ENCODE assay signal across 8 cellular contexts in genomic region chr7:47453093-47454056, GRCh38.
DNase-seq lines count a peak whose midpoint lies in the region; ATAC-seq and TF ChIP-seq lines count a peak whose summit lies in the region.

No MANE protein-coding gene starts in this region.

- H3K4me1 ChIP-seq in tibial nerve = peaks cover 0 to 68% (median 24%) of the 10 kb centered on the region in 4 donors

- H3K9me3 ChIP-seq in MG63 = no peaks in the 10 kb centered on the region
- H3K9me3 ChIP-seq in tibial nerve = no peaks in the 10 kb centered on the region

- H3K4me1 Mint-ChIP-seq in brain = peaks cover 75% of the 10 kb centered on the region

- H3K27ac Mint-ChIP-seq in brain = peak overlapping the region in 4 of 5 experiments; percentile 4 to 92 (median 86)

- DNase-seq in MG63 = peak; percentile 72
- peak; percentile 87 for DNase-seq in left lobe of liver (ENCODE audit: low spot score)
- peak; percentile 49 to 66 for DNase-seq in tibial nerve (ENCODE audit: low spot score in 2 of 2)
- DNase-seq in ecto neural progenitor cell (ENCODE audit: low spot score) = no peak
- no peak for DNase-seq in NK-92 treated with Interleukin-12 subunit alpha and Interleukin-12 subunit beta, amount 100 ng/mL, for 24 hours (lab: John Stamatoyannopoulos, UW)
- no peak for DNase-seq in NCI-H524 (lab: John Stamatoyannopoulos, UW)

- no peaks in the 10 kb centered on the region for H3K36me3 Mint-ChIP-seq in brain

- ATAC-seq in left lobe of liver = peak; percentile 89
- ATAC-seq in HG03342 (IDR thresholded peaks at IDR 0.05; ENCODE audit: unreplicated experiment) = no peak

- no peaks in the 10 kb centered on the region for H3K27me3 ChIP-seq in MG63
- H3K27me3 ChIP-seq in tibial nerve = no peaks in the 10 kb centered on the region

- peak overlapping the region in 2 of 5 experiments; percentile 4 to 21 for H3K4me3 Mint-ChIP-seq in brain

- H3K4me3 ChIP-seq in MG63 (no peak overlapping the region), tibial nerve (peak overlapping the region in 1 of 4 donors; percentile 17)

- H3K36me3 ChIP-seq in MG63 (no peaks in the 10 kb centered on the region), tibial nerve (no peaks in the 10 kb centered on the region)

- H3K27ac ChIP-seq in tibial nerve = peak overlapping the region; percentile 56 to 86 (median 76)

- WGBS in tibial nerve, 2 donors = 46 to 54% methylated on average over 22 to 23 of the region's 23 CpGs

- no peaks in the 10 kb centered on the region for H3K9me3 Mint-ChIP-seq in brain

- TF ChIP-seq CTCF in brain (conservative IDR thresholded peaks at IDR 0.05) = no peak
- no peak for TF ChIP-seq CTCF in tibial nerve (IDR thresholded peaks at IDR 0.05)

- peak; percentile 66 to 85 for TF ChIP-seq EP300 in tibial nerve (IDR thresholded peaks at IDR 0.05)

- TF ChIP-seq POLR2A in tibial nerve (IDR thresholded peaks at IDR 0.05) = peak in 1 of 2 donors; percentile 11

- peaks cover 4% of the 10 kb centered on the region for H3K27me3 Mint-ChIP-seq in brain

Comparison
In these comparisons a context has a peak if more than half of its experiments do, and no peak if none do; other contexts are left out.
1. DNase-seq: peak in MG63 (single experiment), left lobe of liver (single experiment) and tibial nerve (2 of 2); none in ecto neural progenitor cell (single experiment), NK-92 treated with Interleukin-12 subunit alpha and Interleukin-12 subunit beta, amount 100 ng/mL, for 24 hours (single experiment) and NCI-H524 (0 of 2).